Comparison of ENCODE assay signal across 21 cellular contexts in the genomic region with DNA sequence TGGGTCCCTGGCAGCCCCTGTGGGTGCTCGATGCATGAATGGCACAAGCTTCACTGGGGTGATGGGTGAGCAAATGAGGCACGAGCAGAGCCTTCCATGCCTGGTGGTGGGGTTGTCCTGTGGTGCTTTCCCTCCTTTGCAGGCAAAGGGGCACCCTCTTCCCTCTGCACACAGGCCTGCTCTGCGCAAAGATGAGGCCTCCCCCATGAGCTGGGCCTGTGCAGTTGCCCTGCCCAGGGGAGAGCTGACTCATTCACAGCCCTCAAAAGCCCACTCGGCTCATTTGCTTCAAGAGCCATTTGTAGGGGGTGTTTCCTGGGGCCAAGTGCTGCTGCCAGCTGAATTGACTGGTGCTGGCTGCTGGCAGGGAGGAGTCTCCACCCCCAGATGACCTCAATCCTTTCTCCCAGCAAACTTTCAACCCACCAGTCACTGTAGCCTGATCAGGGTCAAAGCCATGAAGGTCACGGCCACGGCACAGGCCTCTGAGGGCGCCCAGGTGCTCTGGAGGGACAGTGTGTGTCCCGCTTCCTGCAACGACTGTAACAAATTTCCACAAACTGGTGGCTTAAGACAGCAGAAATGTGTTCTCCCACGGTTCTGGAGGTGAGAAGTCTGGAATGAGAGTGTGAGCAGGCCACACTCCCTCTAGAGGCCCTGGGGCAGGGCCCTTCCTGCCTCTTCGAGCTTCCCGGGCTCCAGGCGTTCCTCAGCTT. TPM values are rescaled to one million over a fixed set of nuclear protein-coding genes. Genes with fewer than 3 reads are reported as not detected.
DNase-seq lines count a peak whose midpoint lies in the region; TF ChIP-seq lines count a peak whose summit lies in the region.
"Had no signal": no experiment of that assay in that cellular context is flagged by ENCODE, and none has a peak within 500 bp of the region (broad histone marks: within the 10 kb centered on the region; RNA-seq: fewer than 3 reads in every experiment).

No MANE protein-coding gene starts in this region.

- no peak overlapping the region for H2AFZ ChIP-seq in MM.1S (ENCODE audit: low read length)

- TF ChIP-seq CTCF in HEK293 (tag by site-specific recombination; IDR thresholded peaks at IDR 0.05) = no peak
- no peak for TF ChIP-seq CTCF in testis (IDR thresholded peaks at IDR 0.05)
- TF ChIP-seq CTCF in MM.1S (IDR thresholded peaks at IDR 0.05; ENCODE audit: low read length) = no peak

- no peaks in the 10 kb centered on the region for H3K9me2 ChIP-seq in MM.1S (replicated peaks; ENCODE audit: insufficient read depth, low read length)

- H3K4me1 ChIP-seq in HEK293 (ENCODE audit: control insufficient read depth, insufficient read depth, low read length) = no peaks in the 10 kb centered on the region
- H3K4me1 ChIP-seq in testis = peaks cover 14% of the 10 kb centered on the region
- H3K4me1 ChIP-seq in MM.1S (ENCODE audit: low read length) = no peaks in the 10 kb centered on the region
- H3K4me1 ChIP-seq: adrenal gland, pancreas had no signal

- no peaks in the 10 kb centered on the region for H3K79me2 ChIP-seq in MM.1S (ENCODE audit: low read length)

- no peaks in the 10 kb centered on the region for H3K27me3 ChIP-seq in testis
- peaks cover 57% of the 10 kb centered on the region for H3K27me3 ChIP-seq in MM.1S (replicated peaks; ENCODE audit: insufficient read depth, low read length)
- H3K27me3 ChIP-seq: adrenal gland, pancreas had no signal

- POLR2A ChIA-PET in HEK293 (lab: Yijun Ruan, JAX) = no interaction called here

- TF ChIP-seq POLR2A in testis (IDR thresholded peaks at IDR 0.05) (no peak), erythroblast (IDR thresholded peaks at IDR 0.05; ENCODE audit: low read length) (no peak)

- H3K9me3 ChIP-seq in HEK293 (ENCODE audit: control insufficient read depth, insufficient read depth, low read depth, low read length) (no peaks in the 10 kb centered on the region), testis (no peaks in the 10 kb centered on the region), MM.1S (replicated peaks; ENCODE audit: insufficient read depth, low read length) (no peaks in the 10 kb centered on the region)
- H3K9me3 ChIP-seq: adrenal gland, pancreas had no signal

- CTCF ChIA-PET in HEK293 (lab: Yijun Ruan, JAX) = no interaction called here

- H3K27ac ChIP-seq in HEK293 (ENCODE audit: extremely low read depth, low read depth, low read length) (no peak overlapping the region), testis (no peak overlapping the region), MM.1S (ENCODE audit: low read length) (no peak overlapping the region)
- H3K27ac ChIP-seq: adrenal gland, KMS-11, pancreas had no signal

- H3F3A ChIP-seq in MM.1S (ENCODE audit: insufficient read depth, low read length) = no peaks in the 10 kb centered on the region

- intact Hi-C loops in testis (cut with DNase I; ENCODE audit: low total_unique reads) = no loop called here

- no peak overlapping the region for H3K9ac ChIP-seq in MM.1S (ENCODE audit: low read length)
- H3K9ac ChIP-seq: KMS-11 had no signal

- 45 to 62% methylated on average over 7 to 13 of the region's 13 CpGs for WGBS in testis, 2 donors

- DNase-seq in RPMI8226 = peak; percentile 38
- DNase-seq in left kidney (ENCODE audit: low read depth, low spot score) = peak; percentile 51
- DNase-seq in testis = peak; percentile 27
- DNase-seq in erythroblast (lab: John Stamatoyannopoulos, UW) = no peak
- DNase-seq in stimulated activated CD4-positive, alpha-beta T cell treated with anti-CD3 and anti-CD28 coated beads, Interleukin-1b, Interleukin-23, amount 100 ng/mL, for 48 hours = no peak
- DNase-seq in OCI-M2 (lab: John Stamatoyannopoulos, UW; ENCODE audit: unreplicated experiment) = no peak
- DNase-seq in MM.1S = no peak
- DNase-seq: activated B cell treated with CpG ODN at 0.5 μM for 24 hours, AML-193, cerebellar nuclear complex, left cardiac atrium, NCI-H1436 treated with DMSO at 0.1 percent for 48 hours, NCI-H446 treated with DMSO at 0.1 percent for 48 hours, SIG-M5, small intestine had no signal

- no peaks in the 10 kb centered on the region for H4K20me1 ChIP-seq in MM.1S (ENCODE audit: insufficient read depth, low read length)

- H3K4me3 ChIP-seq in HEK293 (ENCODE audit: low read depth, low read length) (no peak overlapping the region), testis (no peak overlapping the region), MM.1S (ENCODE audit: low read length) (no peak overlapping the region)
- H3K4me3 ChIP-seq: adrenal gland, pancreas had no signal

- H3K4me2 ChIP-seq in MM.1S (ENCODE audit: low read depth, low read length) = no peak overlapping the region
- H3K4me2 ChIP-seq: KMS-11 had no signal

- no peaks in the 10 kb centered on the region for H3K36me3 ChIP-seq in HEK293 (ENCODE audit: control insufficient read depth in 2 of 2, insufficient read depth in 1 of 2, low read length in 2 of 2)
- no peaks in the 10 kb centered on the region for H3K36me3 ChIP-seq in testis (ENCODE audit: low read depth, missing control alignments)
- no peaks in the 10 kb centered on the region for H3K36me3 ChIP-seq in MM.1S (replicated peaks; ENCODE audit: insufficient read depth, low read length)
- H3K36me3 ChIP-seq: adrenal gland, pancreas had no signal

TF ChIP-seq in HEK293, 187 proteins besides CTCF, POLR2A, EP300 and RAD21:
- TF ChIP-seq, protein P1, sequence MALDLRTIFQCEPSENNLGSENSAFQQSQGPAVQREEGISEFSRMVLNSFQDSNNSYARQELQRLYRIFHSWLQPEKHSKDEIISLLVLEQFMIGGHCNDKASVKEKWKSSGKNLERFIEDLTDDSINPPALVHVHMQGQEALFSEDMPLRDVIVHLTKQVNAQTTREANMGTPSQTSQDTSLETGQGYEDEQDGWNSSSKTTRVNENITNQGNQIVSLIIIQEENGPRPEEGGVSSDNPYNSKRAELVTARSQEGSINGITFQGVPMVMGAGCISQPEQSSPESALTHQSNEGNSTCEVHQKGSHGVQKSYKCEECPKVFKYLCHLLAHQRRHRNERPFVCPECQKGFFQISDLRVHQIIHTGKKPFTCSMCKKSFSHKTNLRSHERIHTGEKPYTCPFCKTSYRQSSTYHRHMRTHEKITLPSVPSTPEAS (tag by site-specific recombination; IDR thresholded peaks at IDR 0.05) = no peak
- TF ChIP-seq ZFHX2 (tag by site-specific recombination; conservative IDR thresholded peaks at IDR 0.05) (peak; percentile 45; the same call in 1 of the 2 replicates), EGR2 (tag by site-specific recombination; IDR thresholded peaks at IDR 0.05; ENCODE audit: low read depth) (peak; percentile 58)
- TF ChIP-seq, protein P2, sequence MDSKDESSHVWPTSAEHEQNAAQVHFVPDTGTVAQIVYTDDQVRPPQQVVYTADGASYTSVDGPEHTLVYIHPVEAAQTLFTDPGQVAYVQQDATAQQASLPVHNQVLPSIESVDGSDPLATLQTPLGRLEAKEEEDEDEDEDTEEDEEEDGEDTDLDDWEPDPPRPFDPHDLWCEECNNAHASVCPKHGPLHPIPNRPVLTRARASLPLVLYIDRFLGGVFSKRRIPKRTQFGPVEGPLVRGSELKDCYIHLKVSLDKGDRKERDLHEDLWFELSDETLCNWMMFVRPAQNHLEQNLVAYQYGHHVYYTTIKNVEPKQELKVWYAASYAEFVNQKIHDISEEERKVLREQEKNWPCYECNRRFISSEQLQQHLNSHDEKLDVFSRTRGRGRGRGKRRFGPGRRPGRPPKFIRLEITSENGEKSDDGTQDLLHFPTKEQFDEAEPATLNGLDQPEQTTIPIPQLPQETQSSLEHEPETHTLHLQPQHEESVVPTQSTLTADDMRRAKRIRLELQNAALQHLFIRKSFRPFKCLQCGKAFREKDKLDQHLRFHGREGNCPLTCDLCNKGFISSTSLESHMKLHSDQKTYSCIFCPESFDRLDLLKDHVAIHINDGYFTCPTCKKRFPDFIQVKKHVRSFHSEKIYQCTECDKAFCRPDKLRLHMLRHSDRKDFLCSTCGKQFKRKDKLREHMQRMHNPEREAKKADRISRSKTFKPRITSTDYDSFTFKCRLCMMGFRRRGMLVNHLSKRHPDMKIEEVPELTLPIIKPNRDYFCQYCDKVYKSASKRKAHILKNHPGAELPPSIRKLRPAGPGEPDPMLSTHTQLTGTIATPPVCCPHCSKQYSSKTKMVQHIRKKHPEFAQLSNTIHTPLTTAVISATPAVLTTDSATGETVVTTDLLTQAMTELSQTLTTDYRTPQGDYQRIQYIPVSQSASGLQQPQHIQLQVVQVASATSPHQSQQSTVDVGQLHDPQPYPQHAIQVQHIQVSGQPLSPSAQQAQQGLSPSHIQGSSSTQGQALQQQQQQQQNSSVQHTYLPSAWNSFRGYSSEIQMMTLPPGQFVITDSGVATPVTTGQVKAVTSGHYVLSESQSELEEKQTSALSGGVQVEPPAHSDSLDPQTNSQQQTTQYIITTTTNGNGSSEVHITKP (tag by site-specific recombination; IDR thresholded peaks at IDR 0.05) = peak; percentile 22; the same call in 1 of the 2 replicates

RNA-seq across cellular contexts. Expression of a gene that starts 48.8 kb away (rescaled TPM):
- total RNA-seq in testis = 10 to 100 TPM; 10.3 to 25.4 TPM
- 42.7 TPM for polyA plus RNA-seq in testis (ENCODE audit: insufficient read depth, low read depth, low replicate concordance)
- total RNA-seq: activated B cell treated with CpG ODN at 0.5 μM for 24 hours; activated T-helper 2 cell treated with anti-CD3 and anti-CD28 coated beads, Interferon-gamma antibody, Interleukin-2, Interleukin-4, amounts not matched to agents 10 μg/mL and 5 μg/mL and 100 μg/mL, durations not matched to agents 14 hours and 24 hours and 36 hours; myocyte had no signal

Comparison
In these comparisons a context has a peak if more than half of its experiments do, and no peak if none do; other contexts are left out.
1. DNase-seq: peak in RPMI8226 (single experiment), left kidney (single experiment) and testis (single experiment); none in erythroblast (0 of 2), stimulated activated CD4-positive, alpha-beta T cell treated with anti-CD3 and anti-CD28 coated beads, Interleukin-1b, Interleukin-23, amount 100 ng/mL, for 48 hours (single experiment), OCI-M2 (single experiment) and MM.1S (single experiment).